ENCODE assay signal across 17 cellular contexts in the genomic region with DNA sequence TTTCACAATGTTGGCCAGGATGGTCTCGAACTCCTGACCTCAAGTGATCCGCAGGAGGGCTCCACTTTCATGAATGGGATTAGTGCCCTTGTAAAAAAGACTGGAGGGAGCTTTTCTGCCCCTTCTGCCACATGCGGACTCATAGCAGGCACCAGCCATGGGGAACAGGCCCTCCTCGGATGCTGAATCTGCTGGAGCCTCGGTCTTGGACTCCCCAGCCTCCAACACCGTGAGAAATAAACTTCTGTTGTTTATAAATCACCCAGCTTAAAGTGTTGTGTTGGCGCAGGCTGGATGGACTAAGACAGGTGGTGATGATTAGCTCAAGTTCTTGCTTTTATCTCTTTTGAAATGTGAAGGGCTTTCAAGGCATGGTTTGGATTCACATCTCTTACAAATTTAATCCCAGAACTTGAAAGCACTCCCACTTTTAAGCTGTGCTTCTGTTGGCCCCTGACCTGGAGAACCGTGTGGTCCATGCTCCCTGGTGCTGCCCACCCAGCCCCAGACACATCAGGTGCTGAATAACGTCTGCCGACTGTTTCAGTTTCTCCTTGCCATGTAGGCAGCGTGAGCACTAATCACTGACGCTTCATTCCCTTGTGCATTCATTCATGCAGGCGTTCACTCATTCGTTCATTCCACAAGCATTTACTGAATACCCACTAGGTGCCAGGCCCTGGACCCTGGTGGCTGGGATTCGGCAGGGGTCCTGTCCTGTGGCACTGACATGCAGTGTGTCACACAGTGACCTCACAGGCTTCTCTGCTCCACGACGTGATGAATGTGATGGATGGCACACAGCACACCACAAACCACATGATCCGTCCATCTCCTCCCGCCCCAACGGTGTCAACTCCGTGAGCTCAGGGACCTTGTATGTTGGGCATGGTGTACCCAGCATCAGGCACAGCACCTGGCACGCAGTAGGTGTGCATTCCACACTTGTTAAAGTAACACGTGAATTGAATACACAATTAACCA. TPM values are rescaled to one million over a fixed set of nuclear protein-coding genes. Genes with fewer than 3 reads are reported as not detected.
DNase-seq lines count a peak whose midpoint lies in the region; ATAC-seq and TF ChIP-seq lines count a peak whose summit lies in the region.
"Had no signal": no experiment of that assay in that cellular context is flagged by ENCODE, and none has a peak within 500 bp of the region (broad histone marks: within the 10 kb centered on the region; RNA-seq: fewer than 3 reads in every experiment).

No MANE protein-coding gene starts in this region.

- peaks cover 40% of the 10 kb centered on the region for H3K4me1 Mint-ChIP-seq in activated CD4-positive, alpha-beta T cell treated with anti-CD3 and anti-CD28 coated beads, Interleukin-2, amount 10 ng/mL, durations not matched to agents 7 days and 5 days
- peaks cover 21% of the 10 kb centered on the region for H3K4me1 Mint-ChIP-seq in T-helper 17 cell
- H3K4me1 Mint-ChIP-seq in natural killer cell, result peaks cover 76 to 86% of the 10 kb centered on the region in 2 donors

- no peak for TF ChIP-seq CTCF in natural killer cell (IDR thresholded peaks at IDR 0.05)

- intact Hi-C loops in natural killer cell (cut with micrococcal nuclease), result loop anchor here (1.0 to 10.0 kb wide), 2 partner anchors 48 to 151 kb away; no protein-coding TSS in a partner anchor

- POLR2A ChIA-PET in activated CD4-positive, alpha-beta T cell treated with anti-CD3 and anti-CD28 coated beads, Interleukin-2, amount 10 ng/mL, durations not matched to agents 7 days and 5 days (lab: Charles Lee), result no interaction called here

- H3K27ac Mint-ChIP-seq in activated CD4-positive, alpha-beta T cell treated with anti-CD3 and anti-CD28 coated beads, Interleukin-2, amount 10 ng/mL, durations not matched to agents 7 days and 5 days, result peak overlapping the region; percentile 85
- peak overlapping the region; percentile 76 for H3K27ac Mint-ChIP-seq in T-helper 17 cell
- peak overlapping the region; percentile 89 to 93 for H3K27ac Mint-ChIP-seq in natural killer cell

- no peaks in the 10 kb centered on the region for H3K27me3 Mint-ChIP-seq in activated CD4-positive, alpha-beta T cell treated with anti-CD3 and anti-CD28 coated beads, Interleukin-2, amount 10 ng/mL, durations not matched to agents 7 days and 5 days
- H3K27me3 Mint-ChIP-seq in T-helper 17 cell (no peaks in the 10 kb centered on the region), natural killer cell (ENCODE audit: low read depth in 2 of 2) (no peaks in the 10 kb centered on the region)

- no peak for DNase-seq in activated CD4-positive, alpha-beta T cell treated with anti-CD3 and anti-CD28 coated beads, Interleukin-2, amount 10 ng/mL, durations not matched to agents 7 days and 5 days
- no peak for DNase-seq in activated CD4-positive, alpha-beta T cell treated with anti-CD3 and anti-CD28 coated beads, Interleukin-2, amount 50 U/mL, for 48 hours
- DNase-seq in T-helper 17 cell (no peak), natural killer cell (no peak), kidney glomerular epithelial cell (lab: John Stamatoyannopoulos, UW) (no peak), NCI-H1417 treated with DMSO at 0.1 percent for 48 hours (lab: John Stamatoyannopoulos, UW) (no peak), NCI-H2107 treated with DMSO at 0.1 percent for 48 hours (lab: John Stamatoyannopoulos, UW; ENCODE audit: unreplicated experiment) (no peak)
- DNase-seq: activated effector memory CD4-positive, alpha-beta T cell treated with anti-CD3 and anti-CD28 coated beads, Interleukin-2, amount 50 U/mL, for 16 hours; foreskin melanocyte; NCI-H1105 treated with DMSO at 0.1 percent for 48 hours; NCI-H226; ovary; stimulated activated CD4-positive, alpha-beta T cell treated with anti-CD3 and anti-CD28 coated beads, Interleukin-2, amount 100 ng/mL, for 48 hours; T-helper 1 cell had no signal

- no peak overlapping the region for H3K4me3 Mint-ChIP-seq in activated CD4-positive, alpha-beta T cell treated with anti-CD3 and anti-CD28 coated beads, Interleukin-2, amount 10 ng/mL, durations not matched to agents 7 days and 5 days
- H3K4me3 Mint-ChIP-seq in T-helper 17 cell (no peak overlapping the region), natural killer cell (peak overlapping the region; percentile 81)

- no peaks in the 10 kb centered on the region for H3K36me3 Mint-ChIP-seq in activated CD4-positive, alpha-beta T cell treated with anti-CD3 and anti-CD28 coated beads, Interleukin-2, amount 10 ng/mL, durations not matched to agents 7 days and 5 days (ENCODE audit: low read depth)
- H3K36me3 Mint-ChIP-seq in T-helper 17 cell (ENCODE audit: low read depth), result no peaks in the 10 kb centered on the region
- no peaks in the 10 kb centered on the region for H3K36me3 Mint-ChIP-seq in natural killer cell

- CTCF ChIA-PET in activated CD4-positive, alpha-beta T cell treated with anti-CD3 and anti-CD28 coated beads, Interleukin-2, amount 10 ng/mL, durations not matched to agents 7 days and 5 days (lab: Charles Lee), result interaction anchor here (0.9 kb wide), 1 partner anchor 11 kb away, joined by 3 read pairs; no protein-coding TSS in a partner anchor

- H3K9me3 ChIP-seq in T-helper 17 cell (ENCODE audit: control insufficient read depth, low read length, poor library complexity, severe bottlenecking), result no peaks in the 10 kb centered on the region
- H3K9me3 ChIP-seq: ascending aorta, ovary had no signal

- no peaks in the 10 kb centered on the region for H3K9me3 Mint-ChIP-seq in activated CD4-positive, alpha-beta T cell treated with anti-CD3 and anti-CD28 coated beads, Interleukin-2, amount 10 ng/mL, durations not matched to agents 7 days and 5 days
- no peaks in the 10 kb centered on the region for H3K9me3 Mint-ChIP-seq in natural killer cell

- peak; percentile 43 for ATAC-seq in HG02885 (IDR thresholded peaks at IDR 0.05; ENCODE audit: poor library complexity, unreplicated experiment)
- ATAC-seq in T-helper 17 cell, result peak; percentile 49
- ATAC-seq in natural killer cell, result peak in 2 of 3 donors; percentile 16 to 30

RNA-seq across cellular contexts. Expression of a gene that starts 8.9 kb away (rescaled TPM):
- not detected for total RNA-seq in activated CD4-positive, alpha-beta T cell treated with anti-CD3 and anti-CD28 coated beads, Interleukin-2, amount 10 ng/mL, durations not matched to agents 7 days and 5 days
- total RNA-seq in T-helper 17 cell (not detected), natural killer cell (not detected)
- total RNA-seq: ascending aorta, mononuclear cell had no signal
